ENCODE assay signal across 12 cellular contexts in the genomic region with DNA sequence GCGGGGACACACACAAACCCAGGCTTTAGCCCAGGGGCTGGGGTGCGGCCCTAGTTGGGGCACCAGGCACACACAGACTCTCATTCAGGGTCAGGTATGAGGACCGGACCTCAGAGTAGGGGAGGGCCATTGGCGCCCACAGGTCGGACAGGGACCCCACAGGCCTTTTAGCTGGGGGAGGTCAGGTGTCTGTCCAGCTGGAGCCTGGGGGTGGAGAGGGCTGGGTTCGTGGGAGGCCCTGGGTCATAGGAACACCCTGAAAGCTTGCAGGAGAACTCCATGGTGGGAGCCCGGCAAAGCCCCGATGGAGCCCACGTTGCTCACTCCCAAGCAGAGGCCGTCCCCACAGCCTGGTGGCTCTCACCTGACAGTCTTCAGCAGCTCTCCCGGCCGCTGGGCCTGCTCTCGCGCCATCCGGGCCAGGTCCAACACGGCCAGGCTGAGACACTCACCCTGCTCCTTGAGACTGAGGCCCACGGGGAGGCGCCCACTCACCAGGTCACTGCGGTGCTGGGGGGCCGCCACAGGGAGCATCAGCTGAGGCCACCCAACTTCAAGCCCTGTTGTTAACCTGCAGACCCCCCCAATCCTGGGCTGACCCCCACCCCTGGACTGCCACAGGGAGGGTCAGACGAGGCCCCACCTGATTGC. TPM values are rescaled to one million over a fixed set of nuclear protein-coding genes. Genes with fewer than 3 reads are reported as not detected.
DNase-seq lines count a peak whose midpoint lies in the region; ATAC-seq, FAIRE-seq and TF ChIP-seq lines count a peak whose summit lies in the region.
"Had no signal": no experiment of that assay in that cellular context is flagged by ENCODE, and none has a peak within 500 bp of the region (broad histone marks: within the 10 kb centered on the region; RNA-seq: fewer than 3 reads in every experiment).

No MANE protein-coding gene starts in this region.

- FAIRE-seq in K562 (lab: Jason Lieb, UNC), result no peak
- FAIRE-seq: RCC 7860 had no signal

- peak overlapping the region; percentile 77 for H3K27ac ChIP-seq in K562 (ENCODE audit: extremely low read depth, low read depth, low read length)
- H3K27ac ChIP-seq in spleen, result peak overlapping the region in 3 of 8 donors; percentile 21 to 100 (median 98)

- H3K4me3 ChIP-seq in H7 (ENCODE audit: insufficient read depth, low read depth, low read length), result peak overlapping the region; percentile 64
- H3K4me3 ChIP-seq in K562, result peak overlapping the region; percentile 58
- H3K4me3 ChIP-seq in iPS-15b (ENCODE audit: low read depth, low read length), result peak overlapping the region; percentile 64
- peak overlapping the region in 1 of 8 donors; percentile 10 for H3K4me3 ChIP-seq in spleen

- BruUV-seq in K562 (replicated peaks; lab: Mats Ljungman, UMichigan), result TSS peak; percentile 88

- 33% methylated on average over 18 of the region's 21 CpGs for WGBS in K562 (ENCODE audit: insufficient coverage, low coverage, missing lambda C conversion rate)
- WGBS in spleen, 5 donors, result 77 to 96% (median 93%) methylated on average over 9 to 21 of the region's 21 CpGs

- H3K4me1 ChIP-seq in K562 (replicated peaks in 1 of 2; ENCODE audit: control insufficient read depth in 2 of 2, insufficient read depth in 2 of 2, low read length in 2 of 2) (peaks cover 0 to 40% of the 10 kb centered on the region in 2 experiments; a peak in 3 of 5 replicates), iPS-15b (ENCODE audit: control insufficient read depth, insufficient read depth, low read length) (no peaks in the 10 kb centered on the region), spleen (peaks cover 20 to 64% (median 48%) of the 10 kb centered on the region in 6 donors)

- no peak for TF ChIP-seq EP300 in K562 (IDR thresholded peaks at IDR 0.05; ENCODE audit: low read length)

- 0 out of 6 replicates have a peak, but pooled peaks of 1 of the 3 experiments have one; percentile 2 for TF ChIP-seq CTCF in K562 (IDR thresholded peaks at IDR 0.05 in 2 of 3, conservative IDR thresholded peaks at IDR 0.05 in 1 of 3; ENCODE audit: insufficient read depth in 2 of 3, low read depth in 1 of 3, low read length in 3 of 3)
- no peak for TF ChIP-seq CTCF in spleen (IDR thresholded peaks at IDR 0.05 in 8 of 11, conservative IDR thresholded peaks at IDR 0.05 in 3 of 11)

- POLR2A ChIA-PET in K562 (lab: Yijun Ruan, JAX), result interaction anchor here (0.5 to 3.6 kb wide), 3 partner anchors 13 to 17 kb away, joined by 3 to 22 read pairs (median 3); partner anchors contain the start of gene RPL18A

- peak overlapping the region; percentile 94 for H2AFZ ChIP-seq in K562 (ENCODE audit: low read depth, low read length)

- H3K9ac ChIP-seq in K562 (ENCODE audit: insufficient read depth in 1 of 2, low read depth in 2 of 2, low read length in 2 of 2) (peak overlapping the region; percentile 60 to 96), iPS-15b (ENCODE audit: low read depth, low read length) (peak overlapping the region; percentile 47)

- ATAC-seq in K562 (peak; percentile 2), HG03378 (IDR thresholded peaks at IDR 0.05; ENCODE audit: unreplicated experiment) (no peak)

- H3K9me1 ChIP-seq in K562 (ENCODE audit: control insufficient read depth, insufficient read depth, low read length), result peaks cover 4% of the 10 kb centered on the region

- no peak for TF ChIP-seq POLR2A in K562 (conservative IDR thresholded peaks at IDR 0.05)
- TF ChIP-seq POLR2A in spleen (IDR thresholded peaks at IDR 0.05), result no peak

- H3K9me3 ChIP-seq in K562 (replicated peaks; ENCODE audit: control insufficient read depth, insufficient read depth, low read depth, low read length) (no peaks in the 10 kb centered on the region), iPS-15b (ENCODE audit: control insufficient read depth, insufficient read depth, low read length) (no peaks in the 10 kb centered on the region), spleen (no peaks in the 10 kb centered on the region)

- H3K27me3 ChIP-seq in H7 (ENCODE audit: control insufficient read depth, insufficient read depth, low read length) (peaks cover 33% of the 10 kb centered on the region), K562 (ENCODE audit: control insufficient read depth in 2 of 2, insufficient read depth in 2 of 2, low read length in 2 of 2) (peaks cover 3 to 14% of the 10 kb centered on the region in 2 experiments; a peak in 2 of 5 replicates), iPS-15b (ENCODE audit: control insufficient read depth, insufficient read depth, low read length) (peaks cover 22% of the 10 kb centered on the region), spleen (replicated peaks in 1 of 7) (no peaks in the 10 kb centered on the region)

- H3K79me2 ChIP-seq in K562 (ENCODE audit: control insufficient read depth, insufficient read depth, low read length), result peaks cover 10% of the 10 kb centered on the region; the same call in 2 of the 3 replicates

- no peaks in the 10 kb centered on the region for H4K20me1 ChIP-seq in K562 (replicated peaks; ENCODE audit: control insufficient read depth, insufficient read depth, low read length)

- intact Hi-C loops in K562 (cut with micrococcal nuclease) (loop anchor here (1.0 kb wide), 1 partner anchor 64 kb away; no protein-coding TSS in a partner anchor), spleen (cut with DNase I; ENCODE audit: low total_unique reads) (no loop called here)

- peak overlapping the region; percentile 86 for H3K4me2 ChIP-seq in K562 (ENCODE audit: insufficient read depth, low read length)

- no peaks in the 10 kb centered on the region for H3K36me3 ChIP-seq in H7 (replicated peaks; ENCODE audit: control insufficient read depth, insufficient read depth, low read length)
- H3K36me3 ChIP-seq in K562 (ENCODE audit: control insufficient read depth, insufficient read depth, low read length), result no peaks in the 10 kb centered on the region
- no peaks in the 10 kb centered on the region for H3K36me3 ChIP-seq in iPS-15b (ENCODE audit: control insufficient read depth, insufficient read depth, low read length)
- peaks cover 4 to 69% (median 65%) of the 10 kb centered on the region in 6 donors for H3K36me3 ChIP-seq in spleen

- in situ Hi-C loops in K562 (cut with MboI), result no loop called here

- CTCF ChIA-PET in K562 (lab: Yijun Ruan, JAX; ENCODE audit: low intra/inter-chr PET ratio), result no interaction called here

- no peak for TF ChIP-seq RAD21 in K562 (CRISPR knock-in tag; conservative IDR thresholded peaks at IDR 0.05 in 1 of 2, IDR thresholded peaks at IDR 0.05 in 1 of 2)

- DNase-seq in H7 (peak; percentile 63), K562 (ENCODE audit: extremely low read depth in 1 of 4, low spot score in 3 of 4) (peak in 1 of 4 experiments; percentile 34), spleen (peak; percentile 73), NCI-H526 treated with DMSO at 0.1 percent for 48 hours (lab: John Stamatoyannopoulos, UW) (no peak), DMS153 treated with DMSO at 0.1 percent for 48 hours (lab: John Stamatoyannopoulos, UW; ENCODE audit: unreplicated experiment) (no peak), midbrain (lab: John Stamatoyannopoulos, UW) (no peak)
- DNase-seq: activated B cell treated with CpG ODN at 0.5 μM for 24 hours; activated effector memory CD4-positive, alpha-beta T cell treated with Interleukin-2 at 50 U/mL for 16 hours had no signal

RNA-seq across cellular contexts. Expression of gene JAK3, which starts 5.0 kb away (rescaled TPM):
- 2.5 and 2.7 TPM in 2 replicates for total RNA-seq in H7 (2014; rRNA removed; shearing (Covaris generic))
- total RNA-seq in K562 (2011; cell fraction: chromatin; rRNA removed; ENCODE audit: low replicate concordance), result 0.32 and 0.97 TPM in 2 replicates
- 0.50 and 0.66 TPM in 2 replicates for total RNA-seq in K562 (2011; cell fraction: nucleolus; rRNA removed)
- 0.53 and 0.66 TPM in 2 replicates for total RNA-seq in K562 (2011; cell fraction: nucleoplasm; rRNA removed)
- total RNA-seq in K562 (2014; rRNA removed) (0.12 and 0.14 TPM in 2 replicates), K562 (2014; rRNA removed; fragmentation: Illumina TruSeq; extraction: Trizol) (not detected in 2 replicates), K562 (2015; rRNA removed; fragmentation: Illumina TruSeq; extraction: Trizol) (0.04 TPM in 1 of 2 replicates, not detected in the other), K562 (2021) (0.18 and 0.47 TPM in 2 replicates), spleen (100 to 1,000 TPM in 5 of 7 donors, 10 to 100 TPM in 2; 64.3 to 203 (median 147) TPM)
- polyA plus RNA-seq in K562 (2011; rRNA removed) (0.13 and 0.28 TPM in 2 replicates), K562 (2014; fragmentation: Illumina TruSeq; extraction: Trizol) (0.04 and 0.14 TPM in 2 replicates), K562 (2014; fragmentation: Nextera tagmentation; extraction: Ambion mirVana) (under 1 TPM; 0.01 to 0.07 TPM), K562 (2014; rRNA removed) (0.04 and 0.07 TPM in 2 replicates), spleen (10 to 100 TPM; 30.6 to 81.1 (median 58.2) TPM)
- 0.21 TPM in 2 replicates for polyA plus RNA-seq in K562 (2011; cell fraction: cytosol; rRNA removed)
- 0.48 and 0.80 TPM in 2 replicates for polyA plus RNA-seq in K562 (2011; cell fraction: nucleus; rRNA removed)
- 0.10 and 0.14 TPM in 2 replicates for polyA plus RNA-seq in K562 (2012)
- polyA minus RNA-seq in K562 (2011; rRNA and poly(A)+ RNA removed), result 0.04 and 0.06 TPM in 2 replicates
- 0.19 TPM in 1 of 2 replicates, not detected in the other for polyA minus RNA-seq in K562 (2011; cell fraction: cytosol; rRNA and poly(A)+ RNA removed)
- 0.22 and 0.54 TPM in 2 replicates for polyA minus RNA-seq in K562 (2011; cell fraction: nucleus; rRNA and poly(A)+ RNA removed)

RNA-seq across cellular contexts. Expression of gene RPL18A, which starts 16.9 kb away (rescaled TPM):
- total RNA-seq in H7 (2014; rRNA removed; shearing (Covaris generic)), result 2,178 and 2,213 TPM in 2 replicates
- total RNA-seq in K562 (2011; cell fraction: chromatin; rRNA removed; ENCODE audit: low replicate concordance), result 168 and 439 TPM in 2 replicates
- 698 and 878 TPM in 2 replicates for total RNA-seq in K562 (2011; cell fraction: nucleolus; rRNA removed)
- total RNA-seq in K562 (2011; cell fraction: nucleoplasm; rRNA removed), result 586 and 897 TPM in 2 replicates
- total RNA-seq in K562 (2014; rRNA removed) (2,735 and 3,133 TPM in 2 replicates), K562 (2014; rRNA removed; fragmentation: Illumina TruSeq; extraction: Trizol) (557 and 626 TPM in 2 replicates), K562 (2015; rRNA removed; fragmentation: Illumina TruSeq; extraction: Trizol) (1,801 and 1,895 TPM in 2 replicates), K562 (2021) (2,882 and 3,018 TPM in 2 replicates), spleen (1,000 to 10,000 TPM; 1,310 to 2,382 (median 1,642) TPM)
- polyA plus RNA-seq in K562 (2011; rRNA removed) (881 and 1,270 TPM in 2 replicates), K562 (2014; fragmentation: Illumina TruSeq; extraction: Trizol) (1,947 and 3,139 TPM in 2 replicates), K562 (2014; fragmentation: Nextera tagmentation; extraction: Ambion mirVana) (1,000 to 10,000 TPM; 1,130 to 1,273 TPM), K562 (2014; rRNA removed) (2,069 and 2,216 TPM in 2 replicates), spleen (1,000 to 10,000 TPM; 4,642 to 6,872 (median 5,294) TPM)
- polyA plus RNA-seq in K562 (2011; cell fraction: cytosol; rRNA removed), result 2,242 and 3,536 TPM in 2 replicates
- polyA plus RNA-seq in K562 (2011; cell fraction: nucleus; rRNA removed), result 920 and 1,021 TPM in 2 replicates
- 3,311 and 3,882 TPM in 2 replicates for polyA plus RNA-seq in K562 (2012)
- polyA minus RNA-seq in K562 (2011; rRNA and poly(A)+ RNA removed), result 348 and 383 TPM in 2 replicates
- polyA minus RNA-seq in K562 (2011; cell fraction: cytosol; rRNA and poly(A)+ RNA removed), result 1,225 and 1,878 TPM in 2 replicates
- 303 and 429 TPM in 2 replicates for polyA minus RNA-seq in K562 (2011; cell fraction: nucleus; rRNA and poly(A)+ RNA removed)

RNA-seq across cellular contexts. Expression of gene INSL3, which starts 21.5 kb away (rescaled TPM):
- total RNA-seq in H7 (2014; rRNA removed; shearing (Covaris generic)), result 0.33 TPM in 1 of 2 replicates, not detected in the other
- total RNA-seq in K562 (2011; cell fraction: chromatin; rRNA removed; ENCODE audit: low replicate concordance), result not detected in 2 replicates
- not detected in 2 replicates for total RNA-seq in K562 (2011; cell fraction: nucleolus; rRNA removed)
- not detected in 2 replicates for total RNA-seq in K562 (2011; cell fraction: nucleoplasm; rRNA removed)
- total RNA-seq in K562 (2014; rRNA removed) (not detected in 2 replicates), K562 (2014; rRNA removed; fragmentation: Illumina TruSeq; extraction: Trizol) (not detected in 2 replicates), K562 (2015; rRNA removed; fragmentation: Illumina TruSeq; extraction: Trizol) (not detected in 2 replicates), K562 (2021) (not detected in 2 replicates), spleen (1 to 10 TPM; 2.1 to 6.3 (median 3.4) TPM)
- polyA plus RNA-seq in K562 (2011; rRNA removed) (not detected in 2 replicates), K562 (2014; fragmentation: Illumina TruSeq; extraction: Trizol) (not detected in 2 replicates), K562 (2014; fragmentation: Nextera tagmentation; extraction: Ambion mirVana) (not detected), K562 (2014; rRNA removed) (not detected in 2 replicates), spleen (1 to 10 TPM; 2.1 to 3.2 (median 2.6) TPM)
- polyA plus RNA-seq in K562 (2011; cell fraction: cytosol; rRNA removed), result not detected in 2 replicates
- not detected in 2 replicates for polyA plus RNA-seq in K562 (2011; cell fraction: nucleus; rRNA removed)
- not detected in 2 replicates for polyA plus RNA-seq in K562 (2012)
- not detected in 2 replicates for polyA minus RNA-seq in K562 (2011; rRNA and poly(A)+ RNA removed)
- not detected in 2 replicates for polyA minus RNA-seq in K562 (2011; cell fraction: cytosol; rRNA and poly(A)+ RNA removed)
- not detected in 2 replicates for polyA minus RNA-seq in K562 (2011; cell fraction: nucleus; rRNA and poly(A)+ RNA removed)
- total RNA-seq: dermis blood vessel endothelial cell had no signal

RNA-seq across cellular contexts. Expression of gene SLC5A5, which starts 29.0 kb away (rescaled TPM):
- 1.5 and 1.6 TPM in 2 replicates for total RNA-seq in H7 (2014; rRNA removed; shearing (Covaris generic))
- 0.21 and 0.37 TPM in 2 replicates for total RNA-seq in K562 (2011; cell fraction: chromatin; rRNA removed; ENCODE audit: low replicate concordance)
- total RNA-seq in K562 (2011; cell fraction: nucleolus; rRNA removed), result 0.39 and 0.50 TPM in 2 replicates
- total RNA-seq in K562 (2011; cell fraction: nucleoplasm; rRNA removed), result 0.29 and 0.38 TPM in 2 replicates
- total RNA-seq in K562 (2014; rRNA removed), result 0.33 and 0.73 TPM in 2 replicates
- 0.13 and 0.18 TPM in 2 replicates for total RNA-seq in K562 (2014; rRNA removed; fragmentation: Illumina TruSeq; extraction: Trizol)
- total RNA-seq in K562 (2015; rRNA removed; fragmentation: Illumina TruSeq; extraction: Trizol), result 0.11 and 0.29 TPM in 2 replicates
- 0.25 and 0.29 TPM in 2 replicates for total RNA-seq in K562 (2021)
- 0.05 and 0.20 TPM in 2 replicates for polyA plus RNA-seq in K562 (2011; rRNA removed)
- polyA plus RNA-seq in K562 (2011; cell fraction: cytosol; rRNA removed), result 0.15 and 0.60 TPM in 2 replicates
- 0.08 and 0.18 TPM in 2 replicates for polyA plus RNA-seq in K562 (2011; cell fraction: nucleus; rRNA removed)
- 0.13 TPM in 1 of 2 replicates, not detected in the other for polyA plus RNA-seq in K562 (2012)
- polyA plus RNA-seq in K562 (2014; fragmentation: Illumina TruSeq; extraction: Trizol), result 0.21 and 0.29 TPM in 2 replicates
- under 1 TPM; 0.10 to 0.23 TPM for polyA plus RNA-seq in K562 (2014; fragmentation: Nextera tagmentation; extraction: Ambion mirVana)
- polyA plus RNA-seq in K562 (2014; rRNA removed), result 0.09 and 0.38 TPM in 2 replicates
- 0.15 and 0.32 TPM in 2 replicates for polyA minus RNA-seq in K562 (2011; rRNA and poly(A)+ RNA removed)
- 0.86 TPM in 1 of 2 replicates, not detected in the other for polyA minus RNA-seq in K562 (2011; cell fraction: cytosol; rRNA and poly(A)+ RNA removed)
- polyA minus RNA-seq in K562 (2011; cell fraction: nucleus; rRNA and poly(A)+ RNA removed), result 0.13 TPM in 1 of 2 replicates, not detected in the other
- under 1 TPM in 5 of 7 donors, not detected in 2; 0.27 to 0.44 (median 0.32) TPM for total RNA-seq in spleen
- polyA plus RNA-seq in spleen, result under 1 TPM; 0.19 to 0.52 (median 0.30) TPM
- total RNA-seq: dermis blood vessel endothelial cell had no signal

RNA-seq across cellular contexts. Expression of gene B3GNT3, which starts 47.9 kb away (rescaled TPM):
- total RNA-seq in H7 (2014; rRNA removed; shearing (Covaris generic)), result 0.73 and 1.7 TPM in 2 replicates
- 0.30 TPM in 1 of 2 replicates, not detected in the other for total RNA-seq in K562 (2011; cell fraction: chromatin; rRNA removed; ENCODE audit: low replicate concordance)
- 0.13 and 0.33 TPM in 2 replicates for total RNA-seq in K562 (2011; cell fraction: nucleolus; rRNA removed)
- total RNA-seq in K562 (2011; cell fraction: nucleoplasm; rRNA removed), result 0.29 TPM in 1 of 2 replicates, not detected in the other
- total RNA-seq in K562 (2014; rRNA removed), result not detected in 2 replicates
- not detected in 2 replicates for total RNA-seq in K562 (2014; rRNA removed; fragmentation: Illumina TruSeq; extraction: Trizol)
- total RNA-seq in K562 (2015; rRNA removed; fragmentation: Illumina TruSeq; extraction: Trizol), result 0.07 TPM in 1 of 2 replicates, not detected in the other
- 0.11 TPM in 1 of 2 replicates, not detected in the other for total RNA-seq in K562 (2021)
- polyA plus RNA-seq in K562 (2011; rRNA removed), result 0.03 and 0.06 TPM in 2 replicates
- polyA plus RNA-seq in K562 (2011; cell fraction: cytosol; rRNA removed), result 0.04 and 0.18 TPM in 2 replicates
- polyA plus RNA-seq in K562 (2011; cell fraction: nucleus; rRNA removed), result 0.28 TPM in 1 of 2 replicates, not detected in the other
- 0.10 and 0.47 TPM in 2 replicates for polyA plus RNA-seq in K562 (2012)
- polyA plus RNA-seq in K562 (2014; fragmentation: Illumina TruSeq; extraction: Trizol), result 0.08 TPM in 1 of 2 replicates, not detected in the other
- polyA plus RNA-seq in K562 (2014; fragmentation: Nextera tagmentation; extraction: Ambion mirVana), result not detected
- polyA plus RNA-seq in K562 (2014; rRNA removed), result not detected in 2 replicates
- polyA minus RNA-seq in K562 (2011; rRNA and poly(A)+ RNA removed), result 0.09 TPM in 1 of 2 replicates, not detected in the other
- polyA minus RNA-seq in K562 (2011; cell fraction: cytosol; rRNA and poly(A)+ RNA removed), result not detected in 2 replicates
- not detected in 2 replicates for polyA minus RNA-seq in K562 (2011; cell fraction: nucleus; rRNA and poly(A)+ RNA removed)
- total RNA-seq in spleen, result 1 to 10 TPM in 2 of 7 donors, under 1 TPM in 3, not detected in 2; 0.36 to 1.6 (median 0.88) TPM
- under 1 TPM in 2 of 3 donors, not detected in 1; 0.05 to 0.16 TPM for polyA plus RNA-seq in spleen
- total RNA-seq: activated B cell treated with CpG ODN at 0.5 μM for 24 hours, dermis blood vessel endothelial cell had no signal

Comparison
In these comparisons a context has a peak if more than half of its experiments do, and no peak if none do; other contexts are left out.
1. DNase-seq: peak in H7 (single experiment) and spleen (single experiment); none in NCI-H526 treated with DMSO at 0.1 percent for 48 hours (single experiment), DMS153 treated with DMSO at 0.1 percent for 48 hours (single experiment) and midbrain (single experiment).
2. RNA of gene JAK3, which starts 5.0 kb away (total RNA-seq): 64.3 to 203 TPM in spleen; 2.5 to 2.7 TPM in H7 and 0.04 to 0.97 TPM in K562; every median in the first group is over 10 times any median in the second.